ENCODE assay signal across 12 cellular contexts in genomic region chr18:79599503-79599931, GRCh38.
DNase-seq lines count a peak whose midpoint lies in the region; ATAC-seq and TF ChIP-seq lines count a peak whose summit lies in the region.
"Had no signal": no experiment of that assay in that cellular context is flagged by ENCODE, and none has a peak within 500 bp of the region (broad histone marks: within the 10 kb centered on the region; RNA-seq: fewer than 3 reads in every experiment).

No MANE protein-coding gene starts in this region.

- ATAC-seq in GM19035 (IDR thresholded peaks at IDR 0.05; ENCODE audit: unreplicated experiment) = no peak
- ATAC-seq: activated CD4-positive, alpha-beta T cell treated with anti-CD3 and anti-CD28 coated beads for 36 hours; activated T-helper 17 cell treated with anti-CD3 and anti-CD28 coated beads, Interleukin-2, amount 50 U/mL, for 72 hours; psoas muscle had no signal

- intact Hi-C loops in breast epithelium (cut with DNase I; ENCODE audit: low total_unique reads) (no loop called here), tibial artery (cut with DNase I; ENCODE audit: low total_unique reads) (loop anchor here (10.0 kb wide), 1 partner anchor 535 kb away; the partner anchor contains the start of gene ATP9B)

- in situ Hi-C loops in T47D (cut with HindIII; ENCODE audit: low pct_unique_long_range_greater_than_20kb, low sequenced_read_pairs) = no loop called here
- in situ Hi-C loops in astrocyte of the spinal cord (cut with HindIII; ENCODE audit: low sequenced_read_pairs) = no loop called here

- H3K9me3 ChIP-seq in breast epithelium = no peaks in the 10 kb centered on the region
- H3K9me3 ChIP-seq in tibial artery = no peaks in the 10 kb centered on the region
- H3K9me3 ChIP-seq: psoas muscle had no signal

- TF ChIP-seq POLR2A in breast epithelium (IDR thresholded peaks at IDR 0.05) = no peak

- TF ChIP-seq CTCF in breast epithelium (IDR thresholded peaks at IDR 0.05) (no peak), astrocyte of the spinal cord (IDR thresholded peaks at IDR 0.05; ENCODE audit: low read depth, low read length) (no peak), tibial artery (IDR thresholded peaks at IDR 0.05) (no peak)

- DNase-seq in T47D (ENCODE audit: low read depth in 1 of 2, low spot score in 1 of 2) = peak; percentile 33 to 51
- DNase-seq in breast epithelium (ENCODE audit: low spot score in 2 of 2) = no peak
- DNase-seq in astrocyte of the spinal cord (ENCODE audit: low read depth, low spot score) = peak; percentile 40
- DNase-seq in kidney glomerular epithelial cell (lab: John Stamatoyannopoulos, UW) = peak; percentile 26
- peak; percentile 9 to 53 for DNase-seq in tibial artery
- no peak for DNase-seq in KG1 (lab: John Stamatoyannopoulos, UW)
- no peak for DNase-seq in SW 1271 (lab: John Stamatoyannopoulos, UW)
- DNase-seq: activated CD4-positive, alpha-beta T cell treated with anti-CD3 and anti-CD28 coated beads for 36 hours; central memory CD4-positive, alpha-beta T cell had no signal

- peaks cover 0 to 33% of the 10 kb centered on the region in 2 donors for H3K27me3 ChIP-seq in breast epithelium
- H3K27me3 ChIP-seq in tibial artery = peaks cover 0 to 2% of the 10 kb centered on the region in 2 donors

- no peaks in the 10 kb centered on the region for H3K4me1 ChIP-seq in breast epithelium
- H3K4me1 ChIP-seq in tibial artery = no peaks in the 10 kb centered on the region
- H3K4me1 ChIP-seq: psoas muscle had no signal

- H3K27ac ChIP-seq in breast epithelium (no peak overlapping the region), tibial artery (no peak overlapping the region)
- H3K27ac ChIP-seq: psoas muscle had no signal

- H3K4me3 ChIP-seq in breast epithelium = no peak overlapping the region
- H3K4me3 ChIP-seq in astrocyte of the spinal cord (ENCODE audit: low read depth, low read length) = no peak overlapping the region
- H3K4me3 ChIP-seq in tibial artery = no peak overlapping the region
- H3K4me3 ChIP-seq: psoas muscle had no signal

- H3K36me3 ChIP-seq in breast epithelium (no peaks in the 10 kb centered on the region), tibial artery (no peaks in the 10 kb centered on the region)

Comparison
In these comparisons a context has a peak if more than half of its experiments do, and no peak if none do; other contexts are left out.
1. DNase-seq: peak in T47D (2 of 2), astrocyte of the spinal cord (single experiment), kidney glomerular epithelial cell (single experiment) and tibial artery (2 of 2); none in breast epithelium (0 of 2), KG1 (single experiment) and SW 1271 (0 of 2).